29 cellular contexts compared by ENCODE assay signal in genomic region chr12:120339256-120339655, GRCh38. TPM values are rescaled to one million over a fixed set of nuclear protein-coding genes. Genes with fewer than 3 reads are reported as not detected.
"Had no signal": no experiment of that assay in that cellular context is flagged by ENCODE, and none has a peak within 500 bp of the region (broad histone marks: within the 10 kb centered on the region; RNA-seq: fewer than 3 reads in every experiment).

No MANE protein-coding gene starts in this region.

- H3K36me3 ChIP-seq: brain microvascular endothelial cell, esophagus muscularis mucosa, gastrocnemius medialis, heart right ventricle had no signal

- H3K4me3 Mint-ChIP-seq: activated CD4-positive, alpha-beta memory T cell treated with anti-CD3 and anti-CD28 coated beads for 36 hours; activated CD4-positive, alpha-beta T cell treated with anti-CD3 and anti-CD28 coated beads for 36 hours; activated CD4-positive, alpha-beta T cell treated with anti-CD3 and anti-CD28 coated beads, Interleukin-2, amount 10 ng/mL, durations not matched to agents 24 days and 14 days; activated naive CD4-positive, alpha-beta T cell treated with anti-CD3 and anti-CD28 coated beads for 36 hours; activated naive CD4-positive, alpha-beta T cell treated with anti-CD3 and anti-CD28 coated beads, Interleukin-2, amount 50 U/mL, for 24 hours; activated naive CD8-positive, alpha-beta T cell treated with anti-CD3 and anti-CD28 coated beads for 36 hours; activated T-helper 1 cell treated with anti-CD3 and anti-CD28 coated beads, Interleukin-12 subunit alpha, Interleukin-12 subunit beta, Interleukin-2, Interleukin-4 antibody, amounts not matched to agents 30 ng/mL and 10 ng/mL and 1 ng/mL, durations not matched to agents 14 hours and 24 hours and 36 hours; effector memory CD8-positive, alpha-beta T cell had no signal

- H3K4me1 ChIP-seq: esophagus muscularis mucosa, foreskin keratinocyte, gastrocnemius medialis, heart right ventricle had no signal

- DNase-seq: activated CD4-positive, alpha-beta memory T cell treated with anti-CD3 and anti-CD28 coated beads for 36 hours; activated CD4-positive, alpha-beta T cell treated with anti-CD3 and anti-CD28 coated beads for 36 hours; activated CD4-positive, alpha-beta T cell treated with anti-CD3 and anti-CD28 coated beads, Interleukin-2, amount 10 ng/mL, durations not matched to agents 24 days and 14 days; activated CD4-positive, CD25-positive, alpha-beta regulatory T cell; activated CD4-positive, CD25-positive, alpha-beta regulatory T cell treated with anti-CD3 and anti-CD28 coated beads, Interleukin-2, amount 50 U/mL, for 72 hours; activated effector memory CD4-positive, alpha-beta T cell treated with anti-CD3 and anti-CD28 coated beads, Interleukin-2, amount 50 U/mL, for 16 hours; activated naive CD4-positive, alpha-beta T cell treated with anti-CD3 and anti-CD28 coated beads for 36 hours; activated naive CD8-positive, alpha-beta T cell treated with anti-CD3 and anti-CD28 coated beads for 36 hours; activated T-cell treated with anti-CD3 and anti-CD28 coated beads, Interleukin-2, amount 50 U/mL, for 48 hours; amniotic stem cell; anterior cingulate cortex; brain microvascular endothelial cell; caudate nucleus; cortex of kidney; dermis blood vessel endothelial cell; effector CD4-positive, alpha-beta T cell; effector memory CD8-positive, alpha-beta T cell; erythroblast; foreskin keratinocyte; gastrocnemius medialis; heart right ventricle; T-helper 2 cell had no signal

- H3K27me3 Mint-ChIP-seq: activated naive CD4-positive, alpha-beta T cell treated with anti-CD3 and anti-CD28 coated beads, Interleukin-2, amount 50 U/mL, for 24 hours had no signal

- ATAC-seq: activated CD4-positive, alpha-beta T cell treated with anti-CD3 and anti-CD28 coated beads for 36 hours; effector memory CD8-positive, alpha-beta T cell; foreskin keratinocyte; gastrocnemius medialis; heart right ventricle had no signal

- H3K27me3 ChIP-seq: brain microvascular endothelial cell, gastrocnemius medialis, heart right ventricle had no signal

- H3K27ac Mint-ChIP-seq: activated CD4-positive, alpha-beta memory T cell treated with anti-CD3 and anti-CD28 coated beads for 36 hours; activated CD4-positive, alpha-beta T cell treated with anti-CD3 and anti-CD28 coated beads for 36 hours; activated CD4-positive, alpha-beta T cell treated with anti-CD3 and anti-CD28 coated beads, Interleukin-2, amount 10 ng/mL, durations not matched to agents 24 days and 14 days; activated naive CD4-positive, alpha-beta T cell treated with anti-CD3 and anti-CD28 coated beads for 36 hours; activated naive CD8-positive, alpha-beta T cell treated with anti-CD3 and anti-CD28 coated beads for 36 hours; activated T-helper 1 cell treated with anti-CD3 and anti-CD28 coated beads, Interleukin-12 subunit alpha, Interleukin-12 subunit beta, Interleukin-2, Interleukin-4 antibody, amounts not matched to agents 30 ng/mL and 10 ng/mL and 1 ng/mL, durations not matched to agents 14 hours and 24 hours and 36 hours; activated T-helper 2 cell treated with anti-CD3 and anti-CD28 coated beads, Interferon-gamma antibody, Interleukin-2, Interleukin-4, amounts not matched to agents 10 μg/mL and 5 μg/mL and 100 μg/mL, durations not matched to agents 14 hours and 24 hours and 36 hours; effector memory CD8-positive, alpha-beta T cell had no signal

- H3K4me1 Mint-ChIP-seq: activated CD4-positive, alpha-beta T cell treated with anti-CD3 and anti-CD28 coated beads for 36 hours; activated CD4-positive, alpha-beta T cell treated with anti-CD3 and anti-CD28 coated beads, Interleukin-2, amount 10 ng/mL, durations not matched to agents 24 days and 14 days; activated naive CD4-positive, alpha-beta T cell treated with anti-CD3 and anti-CD28 coated beads, Interleukin-2, amount 50 U/mL, for 24 hours had no signal

- H3K4me3 ChIP-seq: esophagus muscularis mucosa, gastrocnemius medialis, heart right ventricle had no signal

- H3K27ac ChIP-seq: brain microvascular endothelial cell, esophagus muscularis mucosa, foreskin keratinocyte, gastrocnemius medialis, heart right ventricle had no signal

- H3K9me3 ChIP-seq: esophagus muscularis mucosa, gastrocnemius medialis had no signal

RNA-seq across cellular contexts. Expression of gene PLA2G1B, which starts 11.7 kb away (rescaled TPM):
- total RNA-seq: activated CD4-positive, alpha-beta memory T cell treated with anti-CD3 and anti-CD28 coated beads for 36 hours; activated CD4-positive, alpha-beta T cell treated with anti-CD3 and anti-CD28 coated beads, Interleukin-2, amount 10 ng/mL, durations not matched to agents 24 days and 14 days; activated naive CD4-positive, alpha-beta T cell treated with anti-CD3 and anti-CD28 coated beads for 36 hours; activated naive CD8-positive, alpha-beta T cell treated with anti-CD3 and anti-CD28 coated beads for 36 hours; activated T-helper 1 cell treated with anti-CD3 and anti-CD28 coated beads, Interleukin-12 subunit alpha, Interleukin-12 subunit beta, Interleukin-2, Interleukin-4 antibody, amounts not matched to agents 30 ng/mL and 10 ng/mL and 1 ng/mL, durations not matched to agents 14 hours and 24 hours and 36 hours; activated T-helper 2 cell treated with anti-CD3 and anti-CD28 coated beads, Interferon-gamma antibody, Interleukin-2, Interleukin-4, amounts not matched to agents 10 μg/mL and 5 μg/mL and 100 μg/mL, durations not matched to agents 14 hours and 24 hours and 36 hours; astrocyte; bronchial epithelial cell; dermis blood vessel endothelial cell; esophagus muscularis mucosa; foreskin keratinocyte; gastrocnemius medialis; T-helper 1 cell treated with Interleukin-12 subunit alpha and Interleukin-12 subunit beta and Interleukin-4 antibody, amounts not matched to agents 30 ng/mL and 1 ng/mL, for 36 hours had no signal

RNA-seq across cellular contexts. Expression of gene MSI1, which starts 29.7 kb away (rescaled TPM):
- total RNA-seq: activated T-helper 1 cell treated with anti-CD3 and anti-CD28 coated beads, Interleukin-12 subunit alpha, Interleukin-12 subunit beta, Interleukin-2, Interleukin-4 antibody, amounts not matched to agents 30 ng/mL and 10 ng/mL and 1 ng/mL, durations not matched to agents 14 hours and 24 hours and 36 hours; bronchial epithelial cell; dermis blood vessel endothelial cell; foreskin keratinocyte; T-helper 1 cell treated with Interleukin-12 subunit alpha and Interleukin-12 subunit beta and Interleukin-4 antibody, amounts not matched to agents 30 ng/mL and 1 ng/mL, for 36 hours had no signal
